1 cellular context compared by ENCODE assay signal in the genomic region with DNA sequence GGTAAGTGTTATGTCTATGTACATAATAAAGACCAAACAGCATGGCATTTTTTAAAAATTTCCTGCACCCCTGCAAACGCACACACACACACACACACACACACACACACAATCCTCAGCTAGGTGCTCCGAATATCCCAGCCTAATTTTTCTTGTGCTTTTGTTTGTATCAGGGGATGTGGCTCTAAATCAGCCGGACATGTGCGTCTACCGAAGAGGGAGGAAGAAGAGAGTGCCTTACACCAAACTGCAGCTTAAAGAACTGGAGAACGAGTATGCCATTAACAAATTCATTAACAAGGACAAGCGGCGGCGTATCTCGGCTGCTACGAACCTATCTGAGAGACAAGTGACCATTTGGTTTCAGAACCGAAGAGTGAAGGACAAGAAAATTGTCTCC.
A peak's percentile ranks its signal among the peaks of the same experiment; 100 is the strongest.
TF ChIP-seq lines count a peak whose summit lies in the region.

No MANE protein-coding gene starts in this region.

TF ChIP-seq in HepG2, 621 proteins besides CTCF, POLR2A, EP300 and RAD21:
- peak; percentile 9 for TF ChIP-seq ZFP36 (IDR thresholded peaks at IDR 0.05; ENCODE audit: borderline replicate concordance, low read depth, low read length, partially characterized antibody)
- TF ChIP-seq ATF4 (CRISPR knock-in tag; IDR thresholded peaks at IDR 0.05), result no peak
